In the genomic region with DNA sequence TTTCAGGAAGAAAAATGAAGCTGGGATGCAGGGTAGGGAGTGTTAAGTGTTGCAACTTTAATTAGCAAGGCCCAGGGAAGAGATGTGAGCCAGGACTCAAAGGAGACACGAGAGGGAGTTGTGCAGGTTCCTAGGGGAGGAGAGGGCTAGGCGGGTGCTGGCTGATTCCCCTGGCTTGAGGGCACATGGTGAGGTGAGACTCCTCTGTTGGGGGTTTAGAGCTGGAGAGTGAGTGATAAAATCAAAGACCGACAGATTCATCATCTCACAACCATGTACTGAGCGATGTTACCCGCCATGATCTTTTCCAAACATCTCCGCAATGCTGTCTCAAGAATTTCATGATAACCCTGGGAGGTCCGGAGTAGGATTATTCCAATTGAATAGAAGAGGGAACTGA, we compare ENCODE assay signal across 20 cellular contexts.
"Had no signal": no experiment of that assay in that cellular context is flagged by ENCODE, and none has a peak within 500 bp of the region (broad histone marks: within the 10 kb centered on the region; RNA-seq: fewer than 3 reads in every experiment).

No MANE protein-coding gene starts in this region.

- DNase-seq: NCI-H1092, NCI-H1105 treated with DMSO at 0.1 percent for 48 hours, NCI-H1417 treated with DMSO at 0.1 percent for 48 hours, NCI-H146, NCI-H1694 treated with DMSO at 0.1 percent for 48 hours, NCI-H1930, NCI-H2081, NCI-H2107, NCI-H2227 treated with DMSO at 0.1 percent for 48 hours, NCI-H524, NCI-H526 treated with DMSO at 0.1 percent for 48 hours, NCI-H748 treated with DMSO at 0.1 percent for 48 hours, PC-3, SHP77, SK-N-SH, SW 1271 had no signal

- H3K9ac ChIP-seq: KMS-11, SK-N-SH had no signal

- H3K4me2 ChIP-seq: KMS-11, SK-N-SH had no signal

- ATAC-seq: K562, Panc1, PC-3 had no signal

- H3K27ac ChIP-seq: KMS-11, RWPE1 had no signal

- H3K4me3 ChIP-seq: K562 had no signal

- H3K9me2 ChIP-seq: SK-N-SH had no signal

- H3K9me3 ChIP-seq: SK-N-SH had no signal
